ENCODE assay signal across 1 cellular context in genomic region chr2:98734823-98735260, GRCh38.
TF ChIP-seq lines count a peak whose summit lies in the region.

No MANE protein-coding gene starts in this region.

TF ChIP-seq in HepG2, 621 proteins besides CTCF, POLR2A, EP300 and RAD21 (continued from another document and continues in another):
- TF ChIP-seq, protein P1, sequence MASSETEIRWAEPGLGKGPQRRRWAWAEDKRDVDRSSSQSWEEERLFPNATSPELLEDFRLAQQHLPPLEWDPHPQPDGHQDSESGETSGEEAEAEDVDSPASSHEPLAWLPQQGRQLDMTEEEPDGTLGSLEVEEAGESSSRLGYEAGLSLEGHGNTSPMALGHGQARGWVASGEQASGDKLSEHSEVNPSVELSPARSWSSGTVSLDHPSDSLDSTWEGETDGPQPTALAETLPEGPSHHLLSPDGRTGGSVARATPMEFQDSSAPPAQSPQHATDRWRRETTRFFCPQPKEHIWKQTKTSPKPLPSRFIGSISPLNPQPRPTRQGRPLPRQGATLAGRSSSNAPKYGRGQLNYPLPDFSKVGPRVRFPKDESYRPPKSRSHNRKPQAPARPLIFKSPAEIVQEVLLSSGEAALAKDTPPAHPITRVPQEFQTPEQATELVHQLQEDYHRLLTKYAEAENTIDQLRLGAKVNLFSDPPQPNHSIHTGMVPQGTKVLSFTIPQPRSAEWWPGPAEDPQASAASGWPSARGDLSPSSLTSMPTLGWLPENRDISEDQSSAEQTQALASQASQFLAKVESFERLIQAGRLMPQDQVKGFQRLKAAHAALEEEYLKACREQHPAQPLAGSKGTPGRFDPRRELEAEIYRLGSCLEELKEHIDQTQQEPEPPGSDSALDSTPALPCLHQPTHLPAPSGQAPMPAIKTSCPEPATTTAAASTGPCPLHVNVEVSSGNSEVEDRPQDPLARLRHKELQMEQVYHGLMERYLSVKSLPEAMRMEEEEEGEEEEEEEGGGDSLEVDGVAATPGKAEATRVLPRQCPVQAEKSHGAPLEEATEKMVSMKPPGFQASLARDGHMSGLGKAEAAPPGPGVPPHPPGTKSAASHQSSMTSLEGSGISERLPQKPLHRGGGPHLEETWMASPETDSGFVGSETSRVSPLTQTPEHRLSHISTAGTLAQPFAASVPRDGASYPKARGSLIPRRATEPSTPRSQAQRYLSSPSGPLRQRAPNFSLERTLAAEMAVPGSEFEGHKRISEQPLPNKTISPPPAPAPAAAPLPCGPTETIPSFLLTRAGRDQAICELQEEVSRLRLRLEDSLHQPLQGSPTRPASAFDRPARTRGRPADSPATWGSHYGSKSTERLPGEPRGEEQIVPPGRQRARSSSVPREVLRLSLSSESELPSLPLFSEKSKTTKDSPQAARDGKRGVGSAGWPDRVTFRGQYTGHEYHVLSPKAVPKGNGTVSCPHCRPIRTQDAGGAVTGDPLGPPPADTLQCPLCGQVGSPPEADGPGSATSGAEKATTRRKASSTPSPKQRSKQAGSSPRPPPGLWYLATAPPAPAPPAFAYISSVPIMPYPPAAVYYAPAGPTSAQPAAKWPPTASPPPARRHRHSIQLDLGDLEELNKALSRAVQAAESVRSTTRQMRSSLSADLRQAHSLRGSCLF (CRISPR knock-in tag; IDR thresholded peaks at IDR 0.05; ENCODE audit: borderline replicate concordance): no peak
- TF ChIP-seq DRAP1 (CRISPR knock-in tag; IDR thresholded peaks at IDR 0.05): peak; percentile 36; the same call in 1 of the 2 replicates
- peak; percentile 65; the same call in 1 of the 2 replicates for TF ChIP-seq HNF1A (IDR thresholded peaks at IDR 0.05; ENCODE audit: low read depth)
- peak; percentile 94 for TF ChIP-seq HNF1A (CRISPR knock-in tag; IDR thresholded peaks at IDR 0.05; ENCODE audit: borderline replicate concordance)
- TF ChIP-seq RNF2 (conservative IDR thresholded peaks at IDR 0.05; ENCODE audit: low read depth): no peak
- peak; percentile 47 for TF ChIP-seq TBL1XR1 (IDR thresholded peaks at IDR 0.05; ENCODE audit: borderline replicate concordance, low read length, partially characterized antibody)
- TF ChIP-seq ZNF432 (CRISPR knock-in tag; IDR thresholded peaks at IDR 0.05; ENCODE audit: borderline replicate concordance): no peak
- no peak for TF ChIP-seq NONO (IDR thresholded peaks at IDR 0.05)
- TF ChIP-seq NONO (CRISPR knock-in tag; conservative IDR thresholded peaks at IDR 0.05): no peak
- TF ChIP-seq ZNF296 (CRISPR knock-in tag; conservative IDR thresholded peaks at IDR 0.05): no peak
- TF ChIP-seq ZNF7 (CRISPR knock-in tag; IDR thresholded peaks at IDR 0.05): no peak
- no peak for TF ChIP-seq U2AF1 (optimal IDR thresholded peaks at IDR 0.05; ENCODE audit: low read depth, low read length)
- TF ChIP-seq, protein P2, sequence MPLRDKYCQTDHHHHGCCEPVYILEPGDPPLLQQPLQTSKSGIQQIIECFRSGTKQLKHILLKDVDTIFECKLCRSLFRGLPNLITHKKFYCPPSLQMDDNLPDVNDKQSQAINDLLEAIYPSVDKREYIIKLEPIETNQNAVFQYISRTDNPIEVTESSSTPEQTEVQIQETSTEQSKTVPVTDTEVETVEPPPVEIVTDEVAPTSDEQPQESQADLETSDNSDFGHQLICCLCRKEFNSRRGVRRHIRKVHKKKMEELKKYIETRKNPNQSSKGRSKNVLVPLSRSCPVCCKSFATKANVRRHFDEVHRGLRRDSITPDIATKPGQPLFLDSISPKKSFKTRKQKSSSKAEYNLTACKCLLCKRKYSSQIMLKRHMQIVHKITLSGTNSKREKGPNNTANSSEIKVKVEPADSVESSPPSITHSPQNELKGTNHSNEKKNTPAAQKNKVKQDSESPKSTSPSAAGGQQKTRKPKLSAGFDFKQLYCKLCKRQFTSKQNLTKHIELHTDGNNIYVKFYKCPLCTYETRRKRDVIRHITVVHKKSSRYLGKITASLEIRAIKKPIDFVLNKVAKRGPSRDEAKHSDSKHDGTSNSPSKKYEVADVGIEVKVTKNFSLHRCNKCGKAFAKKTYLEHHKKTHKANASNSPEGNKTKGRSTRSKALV (CRISPR knock-in tag; IDR thresholded peaks at IDR 0.05): peak; percentile 48; the same call in 1 of the 2 replicates
- no peak for TF ChIP-seq ATAD3A (CRISPR knock-in tag; IDR thresholded peaks at IDR 0.05)
- no peak for TF ChIP-seq ZFY (CRISPR knock-in tag; IDR thresholded peaks at IDR 0.05)
- peak; percentile 52; the same call in 1 of the 2 replicates for TF ChIP-seq PHF21A (CRISPR knock-in tag; IDR thresholded peaks at IDR 0.05)
- TF ChIP-seq ZSCAN22 (CRISPR knock-in tag; IDR thresholded peaks at IDR 0.05): no peak
- TF ChIP-seq ZNF207 (IDR thresholded peaks at IDR 0.05; ENCODE audit: borderline replicate concordance): no peak
- no peak for TF ChIP-seq ZFYVE20 (CRISPR knock-in tag; IDR thresholded peaks at IDR 0.05; ENCODE audit: borderline replicate concordance, low read depth)
- TF ChIP-seq HMGXB4 (CRISPR knock-in tag; IDR thresholded peaks at IDR 0.05; ENCODE audit: borderline replicate concordance in 1 of 2, low read depth in 1 of 2): peak in 1 of 2 experiments; percentile 20; a peak in 1 of 4 replicates
- TF ChIP-seq DMTF1 (CRISPR knock-in tag; IDR thresholded peaks at IDR 0.05): no peak
- TF ChIP-seq MYC (CRISPR knock-in tag; IDR thresholded peaks at IDR 0.05; ENCODE audit: borderline replicate concordance): no peak
- peak; percentile 91; the same call in 1 of the 2 replicates for TF ChIP-seq SIX1 (CRISPR knock-in tag; IDR thresholded peaks at IDR 0.05; ENCODE audit: borderline replicate concordance)
- peak; percentile 89; the same call in 1 of the 2 replicates for TF ChIP-seq ELF3 (CRISPR knock-in tag; IDR thresholded peaks at IDR 0.05)
- TF ChIP-seq ZNF430 (CRISPR knock-in tag; IDR thresholded peaks at IDR 0.05): no peak
- no peak for TF ChIP-seq KIAA2018 (CRISPR knock-in tag; IDR thresholded peaks at IDR 0.05; ENCODE audit: borderline replicate concordance)
- TF ChIP-seq ZNF256 (CRISPR knock-in tag; conservative IDR thresholded peaks at IDR 0.05): no peak
- peak; percentile 92 for TF ChIP-seq CREM (IDR thresholded peaks at IDR 0.05)
- no peak for TF ChIP-seq CREM (CRISPR knock-in tag; IDR thresholded peaks at IDR 0.05)
